13 cellular contexts compared by ENCODE assay signal in the genomic region with DNA sequence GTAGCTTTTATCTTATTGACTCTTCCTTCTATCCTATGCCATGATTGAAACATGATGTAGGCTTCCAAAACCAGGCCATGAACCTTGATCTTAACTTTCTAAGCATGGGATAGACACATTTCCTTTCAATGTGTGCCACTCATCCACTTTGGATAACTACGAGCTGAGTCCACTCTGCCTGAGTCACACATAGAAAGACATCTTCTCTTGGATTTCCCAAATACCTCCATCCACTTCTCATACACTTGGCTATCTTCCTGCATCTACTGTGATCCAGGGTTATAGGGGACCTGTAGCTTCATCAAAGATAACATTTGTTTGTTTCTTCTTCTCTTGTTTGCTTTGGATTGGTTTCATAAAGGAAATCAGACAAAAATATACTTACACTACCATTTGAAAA. TPM values are rescaled to one million over a fixed set of nuclear protein-coding genes. Genes with fewer than 3 reads are reported as not detected.
"Had no signal": no experiment of that assay in that cellular context is flagged by ENCODE, and none has a peak within 500 bp of the region (broad histone marks: within the 10 kb centered on the region; RNA-seq: fewer than 3 reads in every experiment).

No MANE protein-coding gene starts in this region.

RNA-seq across cellular contexts. Expression of a gene that starts 44.6 kb away (rescaled TPM):
- total RNA-seq: colonic mucosa; dermis blood vessel endothelial cell; left colon; left ventricle myocardium superior; lung; natural killer cell treated with Interleukin-12 subunit alpha and Interleukin-12 subunit beta and Interleukin-15 and Interleukin-18, amount 100 ng/mL, for 72 hours; progenitor cell of endocrine pancreas; right cardiac atrium; thyroid gland had no signal
- polyA plus RNA-seq: lung, right cardiac atrium had no signal

RNA-seq across cellular contexts. Expression of a gene that starts 59.3 kb away (rescaled TPM):
- total RNA-seq: colonic mucosa; dermis blood vessel endothelial cell; fibroblast of lung; hepatocyte; kidney epithelial cell; left colon; left ventricle myocardium superior; lung; natural killer cell treated with Interleukin-12 subunit alpha and Interleukin-12 subunit beta and Interleukin-15 and Interleukin-18, amount 100 ng/mL, for 72 hours; pancreas; progenitor cell of endocrine pancreas; right cardiac atrium; thyroid gland had no signal
- polyA plus RNA-seq: hepatocyte, lung, pancreas, right cardiac atrium had no signal
